ENCODE assay signal across 8 cellular contexts in the genomic region with DNA sequence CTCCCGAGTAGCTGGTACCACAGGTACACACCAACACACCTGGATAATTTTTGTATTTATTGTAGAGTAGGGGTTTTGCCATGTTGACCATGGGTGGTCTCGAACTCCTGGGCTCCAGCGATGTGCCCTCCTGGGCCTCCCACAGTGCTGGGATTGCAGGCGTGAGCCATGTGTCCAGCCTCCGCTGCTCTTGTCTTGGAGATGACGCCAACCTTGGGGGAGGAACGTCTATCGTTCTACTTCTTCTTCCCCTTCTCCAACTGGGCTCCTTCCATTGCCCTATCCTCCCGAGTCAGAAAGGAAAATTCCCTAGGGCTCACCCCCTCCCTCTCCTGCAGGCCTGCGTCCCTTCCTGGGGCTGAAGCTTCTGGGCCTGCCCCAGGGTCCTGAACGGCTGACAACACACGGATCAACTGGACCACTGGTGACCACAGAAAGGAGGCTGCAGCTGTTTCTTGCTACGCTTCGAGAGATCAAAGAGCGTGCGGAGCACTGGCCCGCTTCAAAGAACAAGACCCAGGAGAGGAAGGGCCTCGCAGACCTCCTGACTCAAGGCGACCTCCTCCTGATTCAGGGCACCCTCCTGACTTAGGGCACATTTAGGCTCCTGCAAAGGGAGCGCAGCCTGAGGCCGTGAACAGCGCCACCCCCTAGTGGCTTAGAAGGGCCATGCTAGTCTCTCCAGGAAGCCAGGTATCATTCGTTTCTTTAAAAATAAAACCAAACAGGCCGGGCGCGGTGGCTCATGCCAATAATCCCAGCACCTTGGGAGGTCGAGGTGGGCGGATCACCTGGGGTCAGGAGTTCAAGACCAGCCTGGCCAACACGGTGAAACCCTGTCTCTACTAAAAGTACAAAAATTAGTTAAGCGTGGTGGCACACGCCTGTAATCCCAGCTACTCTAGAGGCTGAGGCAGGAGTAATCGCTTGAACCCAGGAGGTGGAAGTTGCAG. TPM values are rescaled to one million over a fixed set of nuclear protein-coding genes. Genes with fewer than 3 reads are reported as not detected.
DNase-seq lines count a peak whose midpoint lies in the region; ATAC-seq, FAIRE-seq and TF ChIP-seq lines count a peak whose summit lies in the region.

No MANE protein-coding gene starts in this region.

- dilution Hi-C loops in mammary epithelial cell (cut with HindIII; ENCODE audit: low sequenced_read_pairs) = no loop called here

- FAIRE-seq in D721Med (lab: Jason Lieb, UNC) = no peak

- no peaks in the 10 kb centered on the region for H3K27me3 ChIP-seq in WERI-Rb-1 (ENCODE audit: insufficient read depth, low read depth, severe bottlenecking)
- H3K27me3 ChIP-seq in mammary epithelial cell (ENCODE audit: insufficient read depth, low read length) = no peaks in the 10 kb centered on the region

- no peaks in the 10 kb centered on the region for H4K20me1 ChIP-seq in mammary epithelial cell (ENCODE audit: insufficient read depth, low read length)

- ATAC-seq in GM21381 (IDR thresholded peaks at IDR 0.05; ENCODE audit: unreplicated experiment) = peak; percentile 86

- H3K4me1 ChIP-seq in mammary epithelial cell (ENCODE audit: insufficient read depth, low read length) = no peaks in the 10 kb centered on the region

- in situ Hi-C loops in mammary epithelial cell (cut with MboI; ENCODE audit: low sequenced_read_pairs in 2 of 2) = no loop called here

- peak overlapping the region; percentile 9; the same call in 1 of the 2 replicates for H3K4me3 ChIP-seq in Jurkat, Clone E6-1 (ENCODE audit: low read length)
- H3K4me3 ChIP-seq in WERI-Rb-1 (ENCODE audit: low read depth, low read length) (no peak overlapping the region), mammary epithelial cell (replicated peaks in 1 of 3; ENCODE audit: insufficient read depth in 1 of 3, low read depth in 2 of 3, low read length in 3 of 3) (no peak overlapping the region)

- peak; percentile 43 for DNase-seq in D721Med (ENCODE audit: insufficient read length, low spot score)
- peak; percentile 62 for DNase-seq in Jurkat, Clone E6-1 (ENCODE audit: low read depth, low spot score)
- peak; percentile 54 for DNase-seq in WERI-Rb-1
- no peak for DNase-seq in mammary epithelial cell
- peak; percentile 69 for DNase-seq in left kidney (ENCODE audit: low read depth, low spot score)
- DNase-seq in stimulated activated CD4-positive, alpha-beta T cell treated with anti-CD3 and anti-CD28 coated beads, TNF-alpha, amount 100 ng/mL, for 1 hour (ENCODE audit: low read depth in 3 of 3, low spot score in 1 of 3) = peak; percentile 28 to 47 (median 31)
- DNase-seq in NCI-H1417 (lab: John Stamatoyannopoulos, UW) = no peak

- 71% methylated on average over 31 of the region's 32 CpGs for WGBS in mammary epithelial cell (ENCODE audit: low coverage, missing lambda C conversion rate)

- intact Hi-C loops in mammary epithelial cell (cut with micrococcal nuclease) = no loop called here

- BruUV-seq in mammary epithelial cell (replicated peaks; lab: Mats Ljungman, UMichigan) = no TSS peak

- no peaks in the 10 kb centered on the region for H3K79me2 ChIP-seq in mammary epithelial cell (ENCODE audit: insufficient read depth, low read length)

- H2AFZ ChIP-seq in mammary epithelial cell (ENCODE audit: low read depth, low read length) = no peak overlapping the region

- CTCF ChIA-PET in mammary epithelial cell (lab: Charles Lee; ENCODE audit: low non-redundant PET) = no interaction called here

- peak; percentile 68 for TF ChIP-seq CTCF in D721Med (IDR thresholded peaks at IDR 0.05; ENCODE audit: insufficient read depth, missing control alignments)
- peak; percentile 86 for TF ChIP-seq CTCF in WERI-Rb-1 (IDR thresholded peaks at IDR 0.05; ENCODE audit: low read depth, low read length)
- peak; percentile 74 to 86 for TF ChIP-seq CTCF in mammary epithelial cell (conservative IDR thresholded peaks at IDR 0.05 in 1 of 2, IDR thresholded peaks at IDR 0.05 in 1 of 2; ENCODE audit: extremely low read depth in 1 of 2, insufficient read depth in 1 of 2, low read depth in 1 of 2, low read length in 2 of 2)

- no peak overlapping the region for H3K9ac ChIP-seq in mammary epithelial cell (ENCODE audit: insufficient read depth, low read length)

- H3K27ac ChIP-seq in WERI-Rb-1 (no peak overlapping the region), mammary epithelial cell (ENCODE audit: insufficient read depth, low read depth, low read length) (no peak overlapping the region)

- H3K36me3 ChIP-seq in WERI-Rb-1 = no peaks in the 10 kb centered on the region
- no peaks in the 10 kb centered on the region for H3K36me3 ChIP-seq in mammary epithelial cell (ENCODE audit: insufficient read depth, low read length)

- H3K4me2 ChIP-seq in mammary epithelial cell (ENCODE audit: insufficient read depth, low read depth, low read length) = no peak overlapping the region

- H3K9me3 ChIP-seq in WERI-Rb-1 (ENCODE audit: severe bottlenecking) (peaks cover 4% of the 10 kb centered on the region), mammary epithelial cell (replicated peaks; ENCODE audit: insufficient read depth, low read length) (no peaks in the 10 kb centered on the region)

RNA-seq across cellular contexts. Expression of a gene that starts 48.5 kb away (rescaled TPM):
- polyA plus RNA-seq in Jurkat, Clone E6-1 (2012; ENCODE audit: insufficient read depth, insufficient read length) = 7.1 TPM
- total RNA-seq in mammary epithelial cell = 10 to 100 TPM; 51.3 to 62.5 TPM
- polyA plus RNA-seq in mammary epithelial cell = 11.9 TPM
- 38.6 TPM for polyA minus RNA-seq in mammary epithelial cell

Comparison
In these comparisons a context has a peak if more than half of its experiments do, and no peak if none do; other contexts are left out.
1. DNase-seq: peak in D721Med (single experiment), Jurkat, Clone E6-1 (single experiment), WERI-Rb-1 (single experiment), left kidney (single experiment) and stimulated activated CD4-positive, alpha-beta T cell treated with anti-CD3 and anti-CD28 coated beads, TNF-alpha, amount 100 ng/mL, for 1 hour (3 of 3); none in mammary epithelial cell (single experiment) and NCI-H1417 (0 of 3).
2. Peak in every context shown above with its lines, with median percentiles within 50 percentile points of each other: CTCF ChIP-seq.